8 cellular contexts compared by ENCODE assay signal in the genomic region with DNA sequence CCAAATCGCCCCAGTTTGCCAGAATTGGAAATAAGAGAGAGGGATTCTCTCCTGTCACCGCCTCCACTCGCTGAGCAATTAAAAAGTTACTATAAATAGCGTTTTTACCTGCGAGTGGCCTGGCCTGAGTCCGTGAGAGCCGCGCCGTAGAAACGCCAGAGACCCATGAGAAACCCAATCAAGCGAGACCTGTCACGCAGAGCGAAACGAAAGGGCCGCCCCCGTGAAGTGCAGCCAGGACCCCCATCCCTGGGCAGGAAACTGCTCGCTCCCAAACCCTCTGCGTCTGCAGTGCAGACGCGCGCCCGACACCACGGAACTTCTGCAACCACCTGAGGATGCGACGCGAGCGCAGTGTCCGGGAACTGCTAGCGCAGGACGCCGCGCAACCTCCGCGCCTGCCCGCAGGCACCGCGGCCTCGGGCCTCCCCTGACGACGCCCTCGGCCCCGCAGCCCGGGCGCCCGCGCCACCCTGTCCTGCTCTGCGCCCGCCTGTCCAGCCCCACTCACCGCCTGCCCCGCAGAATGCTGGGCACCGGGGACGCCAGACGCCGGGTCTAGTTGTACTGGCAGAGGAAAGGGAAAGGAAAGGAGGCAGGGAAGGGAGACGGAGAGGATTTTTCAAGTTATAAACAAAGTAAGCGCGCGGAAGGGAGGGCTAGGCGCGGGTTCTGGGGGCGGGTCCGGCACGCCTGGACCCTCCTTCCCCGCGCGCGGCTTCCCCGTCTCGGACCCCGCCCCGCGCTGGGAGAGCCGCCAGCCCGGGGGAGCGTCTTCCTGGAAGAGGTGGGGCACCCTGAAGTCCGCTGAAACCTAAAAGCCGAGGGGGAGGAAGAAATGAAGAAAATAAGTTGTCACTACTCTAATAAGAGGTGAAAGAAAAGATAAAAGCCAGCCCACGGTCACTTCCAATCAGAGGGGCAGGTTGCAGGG. TPM values are rescaled to one million over a fixed set of nuclear protein-coding genes. Genes with fewer than 3 reads are reported as not detected.
DNase-seq lines count a peak whose midpoint lies in the region; ATAC-seq lines count a peak whose summit lies in the region.

A gene with protein sequence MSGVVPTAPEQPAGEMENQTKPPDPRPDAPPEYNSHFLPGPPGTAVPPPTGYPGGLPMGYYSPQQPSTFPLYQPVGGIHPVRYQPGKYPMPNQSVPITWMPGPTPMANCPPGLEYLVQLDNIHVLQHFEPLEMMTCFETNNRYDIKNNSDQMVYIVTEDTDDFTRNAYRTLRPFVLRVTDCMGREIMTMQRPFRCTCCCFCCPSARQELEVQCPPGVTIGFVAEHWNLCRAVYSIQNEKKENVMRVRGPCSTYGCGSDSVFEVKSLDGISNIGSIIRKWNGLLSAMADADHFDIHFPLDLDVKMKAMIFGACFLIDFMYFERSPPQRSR (minus strand): TSS at position 657 of the 934 bp plus-strand sequence. CDS start 29,034 bp downstream, outside the sequence.

- peak; percentile 54 for DNase-seq in A172 (ENCODE audit: low spot score)
- peak; percentile 47 for DNase-seq in GM04504 (ENCODE audit: low read depth)
- DNase-seq in SKM-1 (lab: John Stamatoyannopoulos, UW; ENCODE audit: unreplicated experiment): peak; percentile 35
- peak; percentile 72 to 92 for DNase-seq in dermis microvascular lymphatic vessel endothelial cell (ENCODE audit: low read depth in 2 of 2)
- peak; percentile 76 to 82 for DNase-seq in left colon
- DNase-seq in stimulated activated CD8-positive, alpha-beta memory T cell treated with anti-CD3 and anti-CD28 coated beads, Interleukin-4, amount 100 ng/mL, for 48 hours: peak; percentile 24
- no peak for DNase-seq in GM19240 (ENCODE audit: insufficient read length, low spot score)

- intact Hi-C loops in left colon (cut with DNase I, micrococcal nuclease): no loop called here

- peak; percentile 50 for ATAC-seq in HG03103 (IDR thresholded peaks at IDR 0.05; ENCODE audit: low read depth, unreplicated experiment)
- ATAC-seq in left colon: peak; percentile 95

RNA-seq across cellular contexts. Expression of the gene that starts here (rescaled TPM):
- total RNA-seq in A172 (2014; rRNA removed; shearing (Covaris generic)): 10.5 and 13.7 TPM in 2 replicates
- total RNA-seq in dermis microvascular lymphatic vessel endothelial cell (569 and 1,330 TPM in 2 replicates), left colon (10 to 100 TPM; 47.0 to 51.9 TPM)

Comparison
In these comparisons a context has a peak if more than half of its experiments do, and no peak if none do; other contexts are left out.
1. RNA of the gene that starts here (total RNA-seq): 569 to 1,330 TPM in dermis microvascular lymphatic vessel endothelial cell; 47.0 to 51.9 TPM in left colon and 10.5 to 13.7 TPM in A172; every median in the first group is over 10 times any median in the second.